Comparison of ENCODE assay signal across 8 cellular contexts in genomic region chr17:2084766-2085647, GRCh38. TPM values are rescaled to one million over a fixed set of nuclear protein-coding genes. Genes with fewer than 3 reads are reported as not detected.
DNase-seq lines count a peak whose midpoint lies in the region; ATAC-seq and TF ChIP-seq lines count a peak whose summit lies in the region.

No MANE protein-coding gene starts in this region.

- peak overlapping the region; percentile 77 to 87 (median 82) for H3K27ac ChIP-seq in esophagus muscularis mucosa (replicated peaks in 1 of 4)

- H3K27ac Mint-ChIP-seq in nephron progenitor cell: peak overlapping the region; percentile 96
- peak overlapping the region in 1 of 2 donors; percentile 15 for H3K27ac Mint-ChIP-seq in stimulated activated naive CD8-positive, alpha-beta T cell treated with anti-CD3 and anti-CD28 coated beads, Interleukin-15, amount 100 ng/mL, for 72 hours

- no peaks in the 10 kb centered on the region for H3K9me3 Mint-ChIP-seq in nephron progenitor cell
- H3K9me3 Mint-ChIP-seq in stimulated activated naive CD8-positive, alpha-beta T cell treated with anti-CD3 and anti-CD28 coated beads, Interleukin-15, amount 100 ng/mL, for 72 hours: no peaks in the 10 kb centered on the region

- no peak for TF ChIP-seq EP300 in esophagus muscularis mucosa (IDR thresholded peaks at IDR 0.05)

- peaks cover 74 to 83% (median 82%) of the 10 kb centered on the region in 4 donors for H3K4me1 ChIP-seq in esophagus muscularis mucosa

- DNase-seq in AG08396 (ENCODE audit: low spot score): peak; percentile 44
- DNase-seq in MV-4-11 (lab: John Stamatoyannopoulos, UW): peak; percentile 15
- no peak for DNase-seq in esophagus muscularis mucosa (ENCODE audit: extremely low spot score)
- DNase-seq in nephron progenitor cell: no peak
- DNase-seq in Kasumi-1 (lab: John Stamatoyannopoulos, UW): no peak
- no peak for DNase-seq in stimulated activated naive CD8-positive, alpha-beta T cell treated with anti-CD3 and anti-CD28 coated beads, Interleukin-15, amount 100 ng/mL, for 72 hours
- DNase-seq in activated T-cell treated with anti-CD3 and anti-CD28 coated beads, Interleukin-2, amount 50 U/mL, for 1 hour: no peak

- no peak for ATAC-seq in GM21528 (IDR thresholded peaks at IDR 0.05; ENCODE audit: low FRiP score, unreplicated experiment)
- ATAC-seq in stimulated activated naive CD8-positive, alpha-beta T cell treated with anti-CD3 and anti-CD28 coated beads, Interleukin-15, amount 100 ng/mL, for 72 hours: no peak

- H3K4me3 ChIP-seq in esophagus muscularis mucosa: no peak overlapping the region

- 61% methylated on average over 13 of the region's 13 CpGs for WGBS in esophagus muscularis mucosa

- H3K27me3 ChIP-seq in esophagus muscularis mucosa: no peaks in the 10 kb centered on the region

- TF ChIP-seq CTCF in esophagus muscularis mucosa (IDR thresholded peaks at IDR 0.05) (no peak), nephron progenitor cell (IDR thresholded peaks at IDR 0.05) (no peak)

- no peak overlapping the region for H3K4me3 Mint-ChIP-seq in nephron progenitor cell
- H3K4me3 Mint-ChIP-seq in stimulated activated naive CD8-positive, alpha-beta T cell treated with anti-CD3 and anti-CD28 coated beads, Interleukin-15, amount 100 ng/mL, for 72 hours: no peak overlapping the region

- intact Hi-C loops in esophagus muscularis mucosa (cut with DNase I): no loop called here

- no peaks in the 10 kb centered on the region for H3K27me3 Mint-ChIP-seq in nephron progenitor cell (ENCODE audit: low read depth, poor library complexity)
- no peaks in the 10 kb centered on the region for H3K27me3 Mint-ChIP-seq in stimulated activated naive CD8-positive, alpha-beta T cell treated with anti-CD3 and anti-CD28 coated beads, Interleukin-15, amount 100 ng/mL, for 72 hours

- H3K4me1 Mint-ChIP-seq in nephron progenitor cell: peaks cover 63% of the 10 kb centered on the region
- H3K4me1 Mint-ChIP-seq in stimulated activated naive CD8-positive, alpha-beta T cell treated with anti-CD3 and anti-CD28 coated beads, Interleukin-15, amount 100 ng/mL, for 72 hours: peaks cover 76% of the 10 kb centered on the region

- TF ChIP-seq POLR2A in esophagus muscularis mucosa (IDR thresholded peaks at IDR 0.05; ENCODE audit: low read depth): no peak

- no peaks in the 10 kb centered on the region for H3K9me3 ChIP-seq in esophagus muscularis mucosa

- peaks cover 26% of the 10 kb centered on the region for H3K36me3 Mint-ChIP-seq in nephron progenitor cell (ENCODE audit: low read depth)

- H3K36me3 ChIP-seq in esophagus muscularis mucosa: peaks cover 15 to 39% (median 21%) of the 10 kb centered on the region in 4 donors

RNA-seq across cellular contexts. Expression of gene HIC1, which starts 30.1 kb away (rescaled TPM):
- 10 to 100 TPM; 48.6 to 86.4 (median 54.9) TPM for total RNA-seq in esophagus muscularis mucosa

RNA-seq across cellular contexts. Expression of gene OVCA2, which starts 43.2 kb away (rescaled TPM):
- total RNA-seq in esophagus muscularis mucosa: 10 to 100 TPM; 34.9 to 38.9 (median 38.0) TPM

RNA-seq across cellular contexts. Expression of gene DPH1, which starts 55.1 kb away (rescaled TPM):
- 10 to 100 TPM; 27.4 to 41.8 (median 38.3) TPM for total RNA-seq in esophagus muscularis mucosa

RNA-seq across cellular contexts. Expression of gene RTN4RL1, which starts 59.9 kb away (rescaled TPM):
- under 1 TPM; 0.50 to 0.86 (median 0.67) TPM for total RNA-seq in esophagus muscularis mucosa

Comparison
In these comparisons a context has a peak if more than half of its experiments do, and no peak if none do; other contexts are left out.
1. DNase-seq: peak in AG08396 (single experiment) and MV-4-11 (single experiment); none in esophagus muscularis mucosa (single experiment), nephron progenitor cell (single experiment), Kasumi-1 (0 of 2), stimulated activated naive CD8-positive, alpha-beta T cell treated with anti-CD3 and anti-CD28 coated beads, Interleukin-15, amount 100 ng/mL, for 72 hours (0 of 2) and activated T-cell treated with anti-CD3 and anti-CD28 coated beads, Interleukin-2, amount 50 U/mL, for 1 hour (single experiment).